Comparison of ENCODE assay signal across 8 cellular contexts in the genomic region with DNA sequence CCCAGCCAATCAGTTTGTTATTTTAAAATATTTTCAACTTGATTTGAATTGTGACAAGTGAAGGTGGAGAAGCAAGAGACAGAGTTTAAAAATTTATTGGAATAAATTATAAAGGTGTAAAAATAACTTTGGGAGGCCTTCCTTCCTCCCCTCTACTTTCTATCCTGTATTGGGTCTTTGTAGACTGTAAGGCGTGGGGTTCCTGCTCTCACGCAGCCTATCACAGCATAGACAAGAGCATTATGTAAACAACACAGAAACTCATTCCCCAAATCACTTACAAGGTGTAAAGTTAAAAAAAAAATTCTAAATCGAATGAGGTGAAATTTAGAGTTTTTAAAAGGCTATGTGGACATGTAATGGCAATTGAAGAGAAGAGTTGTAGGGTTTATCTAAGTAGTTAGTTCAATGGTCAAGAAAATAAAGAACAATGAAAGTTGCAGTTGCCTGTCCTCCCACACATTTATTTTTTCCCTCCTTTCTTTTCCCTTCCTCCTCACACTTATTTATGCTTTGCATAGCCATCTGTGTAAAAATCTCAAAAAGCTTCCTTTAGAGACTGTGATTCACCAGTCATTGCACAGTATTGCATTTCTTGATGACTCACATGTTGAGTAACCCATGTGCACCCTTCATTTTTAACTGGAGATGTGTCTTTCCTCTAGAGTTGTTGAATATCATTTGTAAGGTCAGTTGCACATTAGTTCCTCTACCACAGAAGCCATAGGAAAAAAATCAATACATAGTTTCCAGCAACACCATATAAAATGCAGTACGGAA.
DNase-seq lines count a peak whose midpoint lies in the region; ATAC-seq and TF ChIP-seq lines count a peak whose summit lies in the region.
"Had no signal": no experiment of that assay in that cellular context is flagged by ENCODE, and none has a peak within 500 bp of the region (broad histone marks: within the 10 kb centered on the region; RNA-seq: fewer than 3 reads in every experiment).

No MANE protein-coding gene starts in this region.

- H3K9me2 ChIP-seq in GM23248 (ENCODE audit: insufficient read depth) = no peaks in the 10 kb centered on the region

- H3K27me3 ChIP-seq in GM23248 (replicated peaks; ENCODE audit: insufficient read depth) (no peaks in the 10 kb centered on the region), psoas muscle (ENCODE audit: insufficient read depth in 3 of 3, low read length in 2 of 3) (no peaks in the 10 kb centered on the region)

- peak; percentile 42 to 71 (median 52) for ATAC-seq in psoas muscle
- ATAC-seq in HG02870 (IDR thresholded peaks at IDR 0.05; ENCODE audit: unreplicated experiment) = no peak

- H3F3A ChIP-seq in GM23248 (ENCODE audit: insufficient read depth) = peaks cover 5% of the 10 kb centered on the region

- H3K4me3 ChIP-seq in GM23248 = no peak overlapping the region
- no peak overlapping the region for H3K4me3 ChIP-seq in psoas muscle

- in situ Hi-C loops in GM23248 (cut with MboI) = no loop called here

- H3K4me1 ChIP-seq in GM23248 (ENCODE audit: insufficient read depth) (peaks cover 19% of the 10 kb centered on the region), psoas muscle (no peaks in the 10 kb centered on the region)

- peak overlapping the region; percentile 66 for H3K4me2 ChIP-seq in GM23248 (ENCODE audit: unreplicated experiment)

- no peaks in the 10 kb centered on the region for H4K20me1 ChIP-seq in GM23248 (ENCODE audit: insufficient read depth)

- WGBS in GM23248 (ENCODE audit: low coverage in 1 of 2, low lambda C conversion rate in 2 of 2, missing lambda C conversion rate in 2 of 2), 2 experiments = 70 to 72% methylated on average over 4 of the region's 4 CpGs
- WGBS in psoas muscle, 3 donors = 94 to 99% (median 97%) methylated on average over 4 of the region's 4 CpGs

- H3K36me3 ChIP-seq in GM23248 (ENCODE audit: low read depth) (no peaks in the 10 kb centered on the region), psoas muscle (ENCODE audit: insufficient read depth in 1 of 2, low read depth in 1 of 2) (no peaks in the 10 kb centered on the region)

- peak overlapping the region; percentile 31 for H3K9ac ChIP-seq in GM23248

- no peaks in the 10 kb centered on the region for H3K79me2 ChIP-seq in GM23248 (ENCODE audit: insufficient read depth)

- H2AFZ ChIP-seq in GM23248 = no peak overlapping the region

- DNase-seq in GM23248 (peak; percentile 94), NOMO-1 treated with DMSO at 0.1 percent for 48 hours (lab: John Stamatoyannopoulos, UW; ENCODE audit: unreplicated experiment) (peak; percentile 92), dedifferentiated amniotic fluid mesenchymal stem cell (ENCODE audit: extremely low spot score) (peak; percentile 98), psoas muscle (no peak), NCI-H748 (lab: John Stamatoyannopoulos, UW; ENCODE audit: unreplicated experiment) (no peak)
- DNase-seq in stimulated activated CD4-positive, alpha-beta T cell treated with anti-CD3 and anti-CD28 coated beads, Interleukin-2, amount 100 ng/mL, for 48 hours = no peak
- DNase-seq: hippocampal formation had no signal

- no peaks in the 10 kb centered on the region for H3K9me3 ChIP-seq in GM23248 (ENCODE audit: low read depth)
- no peaks in the 10 kb centered on the region for H3K9me3 ChIP-seq in psoas muscle

- intact Hi-C loops in psoas muscle (cut with DNase I) = loop anchor here in 1 of 2 donors (5.0 kb wide), 1 partner anchor 51 kb away; no protein-coding TSS in a partner anchor

- TF ChIP-seq CTCF in psoas muscle (IDR thresholded peaks at IDR 0.05) = no peak

- H3K27ac ChIP-seq in GM23248 = peak overlapping the region; percentile 80
- no peak overlapping the region for H3K27ac ChIP-seq in psoas muscle

Comparison
In these comparisons a context has a peak if more than half of its experiments do, and no peak if none do; other contexts are left out.
1. DNase-seq: peak in GM23248 (single experiment), NOMO-1 treated with DMSO at 0.1 percent for 48 hours (single experiment) and dedifferentiated amniotic fluid mesenchymal stem cell (single experiment); none in psoas muscle (0 of 2), NCI-H748 (single experiment) and stimulated activated CD4-positive, alpha-beta T cell treated with anti-CD3 and anti-CD28 coated beads, Interleukin-2, amount 100 ng/mL, for 48 hours (0 of 2).